8 cellular contexts compared by ENCODE assay signal in the genomic region with DNA sequence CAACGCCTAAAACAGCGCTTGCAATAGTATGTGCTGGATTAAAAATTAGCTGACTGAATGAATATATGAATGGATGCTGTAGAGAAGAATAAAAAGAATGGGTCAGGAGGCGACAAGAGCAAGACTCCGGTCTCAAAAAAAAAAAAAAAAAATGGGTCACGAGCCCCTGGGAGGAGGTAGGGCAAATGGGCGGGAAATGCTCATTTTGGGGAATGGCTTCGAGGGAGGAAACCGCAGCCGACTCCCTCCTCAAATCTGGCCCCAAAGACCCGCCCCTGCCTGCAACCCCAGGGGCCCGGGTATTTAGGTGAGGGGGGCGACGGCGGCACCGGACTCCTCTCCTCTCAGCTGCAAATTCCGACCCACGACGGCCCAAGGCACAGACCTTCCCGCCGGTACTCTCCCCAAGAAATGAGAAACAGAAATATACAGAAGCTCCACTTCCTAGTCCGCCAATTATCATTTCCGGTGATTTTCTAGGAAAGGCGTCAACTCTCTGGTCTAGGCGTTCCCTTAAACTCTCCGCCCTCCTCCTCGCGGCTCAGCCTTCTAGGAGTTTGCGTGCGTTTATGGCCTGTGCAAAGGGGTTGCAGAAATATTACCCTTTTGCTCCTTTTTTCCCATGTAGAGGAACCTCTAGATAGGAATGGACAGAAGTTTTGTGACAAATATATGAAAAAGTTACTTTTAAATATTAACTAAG. TPM values are rescaled to one million over a fixed set of nuclear protein-coding genes. Genes with fewer than 3 reads are reported as not detected.
DNase-seq lines count a peak whose midpoint lies in the region; ATAC-seq and TF ChIP-seq lines count a peak whose summit lies in the region.

A gene (minus strand): TSS at position 133 of the 703 bp plus-strand sequence. CDS start 1,361 bp downstream, outside the sequence.

- peak within 1 kb of the TSS; percentile 55 for H3K27ac ChIP-seq in VCaP
- H3K27ac ChIP-seq in tibial artery: peak within 1 kb of the TSS; percentile 23 to 59

- H3K9me3 ChIP-seq in mucosa of descending colon: no peaks in the 10 kb centered on the region
- H3K9me3 ChIP-seq in tibial artery: no peaks in the 10 kb centered on the region

- H3K4me1 ChIP-seq in mucosa of descending colon (ENCODE audit: low read depth): no peaks in the 10 kb centered on the region
- peaks cover 0 to 4% (median 2%) of the 10 kb centered on the region in 4 donors for H3K4me1 ChIP-seq in tibial artery

- TF ChIP-seq CTCF in VCaP (conservative IDR thresholded peaks at IDR 0.05) (no peak), mucosa of descending colon (IDR thresholded peaks at IDR 0.05) (no peak), tibial artery (IDR thresholded peaks at IDR 0.05) (no peak)

- DNase-seq in AML-193 (lab: John Stamatoyannopoulos, UW) (peak; percentile 58 to 63), HUDEP-2 (lab: John Stamatoyannopoulos, UW; ENCODE audit: unreplicated experiment in 76 of 76) (peak in 74 of 76 experiments; percentile 36 to 90 (median 77)), epidermal melanocyte (ENCODE audit: insufficient read length, low spot score) (peak; percentile 83), mucosa of descending colon (peak in 2 of 3 donors; percentile 60 to 71), tibial artery (peak; percentile 58 to 79)

- intact Hi-C loops in mucosa of descending colon (cut with DNase I, micrococcal nuclease) (no loop called here), tibial artery (cut with DNase I; ENCODE audit: low total_unique reads) (no loop called here)

- H3K36me3 ChIP-seq in mucosa of descending colon (ENCODE audit: low read depth) (no peaks in the 10 kb centered on the region), tibial artery (no peaks in the 10 kb centered on the region)

- ATAC-seq in mucosa of descending colon: peak; percentile 96
- ATAC-seq in HG03460 (IDR thresholded peaks at IDR 0.05; ENCODE audit: unreplicated experiment): no peak
- no peak for ATAC-seq in GM19328 (IDR thresholded peaks at IDR 0.05; ENCODE audit: unreplicated experiment)

- H3K4me3 ChIP-seq in mucosa of descending colon (peak within 1 kb of the TSS; percentile 1), tibial artery (peak within 1 kb of the TSS; percentile 54 to 63)

- no peaks in the 10 kb centered on the region for H3K27me3 ChIP-seq in tibial artery

RNA-seq across cellular contexts. Expression of the gene that starts here (rescaled TPM):
- 1 to 10 TPM; 1.8 to 2.9 (median 2.6) TPM for total RNA-seq in mucosa of descending colon
